1 cellular context compared by ENCODE assay signal in the genomic region with DNA sequence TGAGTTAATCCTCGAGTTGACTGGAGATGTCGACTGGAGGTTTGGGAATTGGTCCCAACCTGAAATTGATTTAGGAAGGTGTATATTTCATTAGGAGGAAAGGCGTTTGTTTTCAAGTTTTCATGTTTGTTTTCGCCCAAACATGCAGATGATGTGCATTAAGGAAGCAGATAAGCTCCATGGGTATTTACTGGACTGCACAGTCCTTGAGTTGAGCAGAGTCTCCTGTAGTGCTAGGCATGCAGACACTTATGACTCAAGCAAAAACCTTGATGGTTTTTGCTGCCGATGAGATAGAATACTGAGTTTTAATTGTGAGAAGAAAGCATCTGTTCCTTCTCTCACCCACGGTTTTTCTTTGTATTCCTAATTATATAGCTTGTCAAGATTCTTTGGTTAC.
TF ChIP-seq lines count a peak whose summit lies in the region.

No MANE protein-coding gene starts in this region.

TF ChIP-seq in GM23338, 12 proteins besides CTCF, POLR2A, EP300 and RAD21 (continued from another document):
- TF ChIP-seq REST (IDR thresholded peaks at IDR 0.05; ENCODE audit: unreplicated experiment) (no peak), ETS1 (IDR thresholded peaks at IDR 0.05) (no peak), ZNF331 (CRISPR knock-in tag; IDR thresholded peaks at IDR 0.05; ENCODE audit: low read depth) (no peak), NANOG (IDR thresholded peaks at IDR 0.05; ENCODE audit: borderline replicate concordance) (no peak), ZNF114 (CRISPR knock-in tag; IDR thresholded peaks at IDR 0.05) (no peak), CREB1 (CRISPR knock-in tag; IDR thresholded peaks at IDR 0.05; ENCODE audit: low read depth) (no peak), EZH2 (IDR thresholded peaks at IDR 0.05; ENCODE audit: low read depth, unreplicated experiment) (no peak), STAT1 (IDR thresholded peaks at IDR 0.05; ENCODE audit: unreplicated experiment) (no peak), EZH2phosphoT487 (IDR thresholded peaks at IDR 0.05; ENCODE audit: unreplicated experiment) (no peak)
- TF ChIP-seq, protein P1, sequence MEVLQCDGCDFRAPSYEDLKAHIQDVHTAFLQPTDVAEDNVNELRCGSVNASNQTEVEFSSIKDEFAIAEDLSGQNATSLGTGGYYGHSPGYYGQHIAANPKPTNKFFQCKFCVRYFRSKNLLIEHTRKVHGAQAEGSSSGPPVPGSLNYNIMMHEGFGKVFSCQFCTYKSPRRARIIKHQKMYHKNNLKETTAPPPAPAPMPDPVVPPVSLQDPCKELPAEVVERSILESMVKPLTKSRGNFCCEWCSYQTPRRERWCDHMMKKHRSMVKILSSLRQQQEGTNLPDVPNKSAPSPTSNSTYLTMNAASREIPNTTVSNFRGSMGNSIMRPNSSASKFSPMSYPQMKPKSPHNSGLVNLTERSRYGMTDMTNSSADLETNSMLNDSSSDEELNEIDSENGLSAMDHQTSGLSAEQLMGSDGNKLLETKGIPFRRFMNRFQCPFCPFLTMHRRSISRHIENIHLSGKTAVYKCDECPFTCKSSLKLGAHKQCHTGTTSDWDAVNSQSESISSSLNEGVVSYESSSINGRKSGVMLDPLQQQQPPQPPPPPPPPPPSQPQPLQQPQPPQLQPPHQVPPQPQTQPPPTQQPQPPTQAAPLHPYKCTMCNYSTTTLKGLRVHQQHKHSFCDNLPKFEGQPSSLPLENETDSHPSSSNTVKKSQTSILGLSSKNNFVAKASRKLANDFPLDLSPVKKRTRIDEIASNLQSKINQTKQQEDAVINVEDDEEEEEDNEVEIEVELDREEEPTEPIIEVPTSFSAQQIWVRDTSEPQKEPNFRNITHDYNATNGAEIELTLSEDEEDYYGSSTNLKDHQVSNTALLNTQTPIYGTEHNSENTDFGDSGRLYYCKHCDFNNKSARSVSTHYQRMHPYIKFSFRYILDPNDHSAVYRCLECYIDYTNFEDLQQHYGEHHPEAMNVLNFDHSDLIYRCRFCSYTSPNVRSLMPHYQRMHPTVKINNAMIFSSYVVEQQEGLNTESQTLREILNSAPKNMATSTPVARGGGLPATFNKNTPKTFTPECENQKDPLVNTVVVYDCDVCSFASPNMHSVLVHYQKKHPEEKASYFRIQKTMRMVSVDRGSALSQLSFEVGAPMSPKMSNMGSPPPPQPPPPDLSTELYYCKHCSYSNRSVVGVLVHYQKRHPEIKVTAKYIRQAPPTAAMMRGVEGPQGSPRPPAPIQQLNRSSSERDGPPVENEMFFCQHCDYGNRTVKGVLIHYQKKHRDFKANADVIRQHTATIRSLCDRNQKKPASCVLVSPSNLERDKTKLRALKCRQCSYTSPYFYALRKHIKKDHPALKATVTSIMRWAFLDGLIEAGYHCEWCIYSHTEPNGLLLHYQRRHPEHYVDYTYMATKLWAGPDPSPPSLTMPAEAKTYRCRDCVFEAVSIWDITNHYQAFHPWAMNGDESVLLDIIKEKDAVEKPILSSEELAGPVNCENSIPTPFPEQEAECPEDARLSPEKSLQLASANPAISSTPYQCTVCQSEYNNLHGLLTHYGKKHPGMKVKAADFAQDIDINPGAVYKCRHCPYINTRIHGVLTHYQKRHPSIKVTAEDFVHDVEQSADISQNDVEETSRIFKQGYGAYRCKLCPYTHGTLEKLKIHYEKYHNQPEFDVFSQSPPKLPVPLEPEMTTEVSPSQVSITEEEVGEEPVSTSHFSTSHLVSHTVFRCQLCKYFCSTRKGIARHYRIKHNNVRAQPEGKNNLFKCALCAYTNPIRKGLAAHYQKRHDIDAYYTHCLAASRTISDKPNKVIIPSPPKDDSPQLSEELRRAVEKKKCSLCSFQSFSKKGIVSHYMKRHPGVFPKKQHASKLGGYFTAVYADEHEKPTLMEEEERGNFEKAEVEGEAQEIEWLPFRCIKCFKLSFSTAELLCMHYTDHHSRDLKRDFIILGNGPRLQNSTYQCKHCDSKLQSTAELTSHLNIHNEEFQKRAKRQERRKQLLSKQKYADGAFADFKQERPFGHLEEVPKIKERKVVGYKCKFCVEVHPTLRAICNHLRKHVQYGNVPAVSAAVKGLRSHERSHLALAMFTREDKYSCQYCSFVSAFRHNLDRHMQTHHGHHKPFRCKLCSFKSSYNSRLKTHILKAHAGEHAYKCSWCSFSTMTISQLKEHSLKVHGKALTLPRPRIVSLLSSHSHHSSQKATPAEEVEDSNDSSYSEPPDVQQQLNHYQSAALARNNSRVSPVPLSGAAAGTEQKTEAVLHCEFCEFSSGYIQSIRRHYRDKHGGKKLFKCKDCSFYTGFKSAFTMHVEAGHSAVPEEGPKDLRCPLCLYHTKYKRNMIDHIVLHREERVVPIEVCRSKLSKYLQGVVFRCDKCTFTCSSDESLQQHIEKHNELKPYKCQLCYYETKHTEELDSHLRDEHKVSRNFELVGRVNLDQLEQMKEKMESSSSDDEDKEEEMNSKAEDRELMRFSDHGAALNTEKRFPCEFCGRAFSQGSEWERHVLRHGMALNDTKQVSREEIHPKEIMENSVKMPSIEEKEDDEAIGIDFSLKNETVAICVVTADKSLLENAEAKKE (CRISPR knock-in tag; IDR thresholded peaks at IDR 0.05): no peak
